Comparison of ENCODE assay signal across 18 cellular contexts in the genomic region with DNA sequence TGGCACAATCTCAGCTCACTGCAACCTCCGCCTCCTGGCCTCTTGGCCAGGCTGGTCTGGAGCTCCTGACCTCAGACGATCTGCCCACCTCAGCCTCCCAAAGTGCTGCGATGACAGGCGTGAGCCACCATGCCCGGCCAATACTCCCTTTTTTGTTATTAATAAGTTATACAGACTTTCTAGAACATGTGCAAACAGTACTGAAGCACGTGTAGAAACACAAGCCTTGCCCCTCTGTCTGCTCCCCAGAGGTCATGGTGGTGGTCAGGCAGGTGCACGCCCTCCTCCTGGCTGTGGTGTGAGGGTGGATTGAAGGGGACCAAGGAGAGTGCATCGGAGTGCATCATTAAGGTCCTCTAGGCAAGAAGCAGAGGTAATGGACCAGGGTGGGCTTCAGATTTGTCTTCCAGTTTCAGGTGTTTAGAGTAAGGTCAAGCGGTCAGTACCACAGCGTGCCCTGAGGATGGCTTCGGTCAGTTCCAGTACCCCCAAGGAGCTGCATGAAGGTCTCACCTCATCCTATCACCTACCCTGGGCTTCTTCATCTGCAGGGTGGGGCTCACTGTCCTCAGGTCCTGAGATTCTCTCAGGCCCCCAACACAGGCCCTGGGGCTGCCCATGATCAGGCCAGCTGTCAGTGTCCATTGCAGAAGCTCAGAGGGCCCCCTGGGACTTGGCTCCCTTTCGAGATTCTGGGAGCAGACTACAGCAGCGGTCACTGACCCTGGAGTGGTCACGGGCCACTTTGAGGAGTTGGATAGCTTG.
"Had no signal": no experiment of that assay in that cellular context is flagged by ENCODE, and none has a peak within 500 bp of the region (broad histone marks: within the 10 kb centered on the region; RNA-seq: fewer than 3 reads in every experiment).

No MANE protein-coding gene starts in this region.

- ATAC-seq: left lung had no signal

- H3K4me3 Mint-ChIP-seq: activated naive CD8-positive, alpha-beta T cell; immature natural killer cell had no signal

- H3K27ac ChIP-seq: left lung, upper lobe of left lung, WERI-Rb-1 had no signal

- H3K4me1 ChIP-seq: left lung, upper lobe of left lung had no signal

- H3K27me3 ChIP-seq: adrenal gland, upper lobe of left lung had no signal

- H3K27me3 Mint-ChIP-seq: activated naive CD8-positive, alpha-beta T cell had no signal

- H3K36me3 ChIP-seq: adrenal gland, left lung, upper lobe of left lung, WERI-Rb-1 had no signal

- H3K9me3 ChIP-seq: adrenal gland, left lung, upper lobe of left lung had no signal

- DNase-seq: activated naive CD4-positive, alpha-beta T cell; activated T-cell treated with anti-CD3 and anti-CD28 coated beads, Interleukin-2, amount 50 U/mL, for 1 hour; cerebellar nuclear complex; erythroblast; foreskin fibroblast; immature natural killer cell; mammary epithelial cell; retina; stimulated activated CD4-positive, alpha-beta T cell treated with anti-CD3 and anti-CD28 coated beads, Interleukin-4, amount 100 ng/mL, for 24 hours; stimulated activated naive CD4-positive, alpha-beta T cell treated with Interleukin-2 at 50 U/mL for 16 hours; T-helper 1 cell; upper lobe of left lung; WERI-Rb-1 had no signal

- H3K4me1 Mint-ChIP-seq: immature natural killer cell had no signal

- H3K4me3 ChIP-seq: adrenal gland, left lung, upper lobe of left lung had no signal

- H3K36me3 Mint-ChIP-seq: activated naive CD8-positive, alpha-beta T cell; immature natural killer cell had no signal

- H3K27ac Mint-ChIP-seq: activated naive CD8-positive, alpha-beta T cell; immature natural killer cell; progenitor cell of endocrine pancreas had no signal

- H3K9me3 Mint-ChIP-seq: immature natural killer cell, neural crest cell had no signal
